16 cellular contexts compared by ENCODE assay signal in genomic region chr4:147312376-147313046, GRCh38.
DNase-seq lines count a peak whose midpoint lies in the region; ATAC-seq and TF ChIP-seq lines count a peak whose summit lies in the region.
"Had no signal": no experiment of that assay in that cellular context is flagged by ENCODE, and none has a peak within 500 bp of the region (broad histone marks: within the 10 kb centered on the region; RNA-seq: fewer than 3 reads in every experiment).

No MANE protein-coding gene starts in this region.

- no peak overlapping the region for H2BK12ac ChIP-seq in H9 (ENCODE audit: insufficient read length, low read depth, low read length)

- H3K56ac ChIP-seq in H9 (ENCODE audit: insufficient read length, low read depth, low read length): no peak overlapping the region

- CTCF ChIA-PET in AG04449 (lab: Yijun Ruan, JAX): no interaction called here

- H2BK120ac ChIP-seq in H9 (ENCODE audit: low read depth, low read length, poor library complexity, severe bottlenecking): no peak overlapping the region

- H3K36me3 Mint-ChIP-seq in nephron progenitor cell (ENCODE audit: low read depth) (no peaks in the 10 kb centered on the region), H9 (ENCODE audit: insufficient read depth in 1 of 3, low read depth in 3 of 3) (no peaks in the 10 kb centered on the region)
- H3K36me3 Mint-ChIP-seq in natural killer cell treated with Interleukin-12 subunit alpha and Interleukin-12 subunit beta and Interleukin-15 and Interleukin-18, amount 100 ng/mL, for 72 hours: no peaks in the 10 kb centered on the region

- no peak overlapping the region for H3K14ac ChIP-seq in H9 (ENCODE audit: insufficient read depth, low read length)

- no peak overlapping the region for H3K27ac ChIP-seq in H9 (ENCODE audit: insufficient read length, low read depth, low read length)
- H3K27ac ChIP-seq: Peyer's patch had no signal

- H3K79me2 ChIP-seq in H9 (ENCODE audit: insufficient read depth, low read length): no peaks in the 10 kb centered on the region

- H3K4ac ChIP-seq in H9 (ENCODE audit: low read depth, low read length): no peak overlapping the region

- no peaks in the 10 kb centered on the region for H3K79me1 ChIP-seq in H9 (ENCODE audit: insufficient read depth, low read depth, low read length, poor library complexity, severe bottlenecking)

- no peak overlapping the region for H3K4me2 ChIP-seq in H9 (ENCODE audit: insufficient read depth, insufficient read length, low read length)

- H3K4me3 Mint-ChIP-seq in nephron progenitor cell: no peak overlapping the region
- H3K4me3 Mint-ChIP-seq in natural killer cell treated with Interleukin-12 subunit alpha and Interleukin-12 subunit beta and Interleukin-15 and Interleukin-18, amount 100 ng/mL, for 72 hours: no peak overlapping the region
- H3K4me3 Mint-ChIP-seq in H9: no peak overlapping the region
- H3K4me3 Mint-ChIP-seq: effector memory CD8-positive, alpha-beta T cell had no signal

- H2BK20ac ChIP-seq in H9 (ENCODE audit: low read depth, low read length, poor library complexity, severe bottlenecking): no peak overlapping the region

- peaks cover 4% of the 10 kb centered on the region for H3K27me3 Mint-ChIP-seq in nephron progenitor cell (ENCODE audit: low read depth, poor library complexity)
- no peaks in the 10 kb centered on the region for H3K27me3 Mint-ChIP-seq in natural killer cell treated with Interleukin-12 subunit alpha and Interleukin-12 subunit beta and Interleukin-15 and Interleukin-18, amount 100 ng/mL, for 72 hours
- H3K27me3 Mint-ChIP-seq in H9 (ENCODE audit: low read depth): no peaks in the 10 kb centered on the region
- H3K27me3 Mint-ChIP-seq: effector memory CD8-positive, alpha-beta T cell had no signal

- no peak overlapping the region for H4K5ac ChIP-seq in H9 (ENCODE audit: insufficient read length, low read depth, low read length)

- H3T11ph ChIP-seq in H9 (ENCODE audit: low read length): no peak overlapping the region

- H3K9me3 ChIP-seq in H9 (ENCODE audit: control insufficient read depth, low read depth, low read length): no peaks in the 10 kb centered on the region
- H3K9me3 ChIP-seq: Caco-2, Peyer's patch had no signal

- no peaks in the 10 kb centered on the region for H3K9me3 Mint-ChIP-seq in nephron progenitor cell
- peaks cover 4% of the 10 kb centered on the region for H3K9me3 Mint-ChIP-seq in natural killer cell treated with Interleukin-12 subunit alpha and Interleukin-12 subunit beta and Interleukin-15 and Interleukin-18, amount 100 ng/mL, for 72 hours
- H3K9me3 Mint-ChIP-seq in H9: no peaks in the 10 kb centered on the region
- H3K9me3 Mint-ChIP-seq: effector memory CD8-positive, alpha-beta T cell had no signal

- H3K18ac ChIP-seq in H9 (ENCODE audit: insufficient read length, low read depth, low read length): no peak overlapping the region

- H3K23me2 ChIP-seq in H9 (ENCODE audit: insufficient read length, low read depth, low read length, poor library complexity, severe bottlenecking): no peaks in the 10 kb centered on the region

- no peaks in the 10 kb centered on the region for H3K27me3 ChIP-seq in H9 (ENCODE audit: insufficient read depth, low read length)
- H3K27me3 ChIP-seq: Peyer's patch had no signal

- H4K91ac ChIP-seq in H9 (ENCODE audit: insufficient read length, low read depth, low read length): no peak overlapping the region

- no peaks in the 10 kb centered on the region; the same call in 1 of the 2 replicates for H3K4me1 ChIP-seq in H9 (ENCODE audit: insufficient read depth, low read length)
- H3K4me1 ChIP-seq: Caco-2, Peyer's patch had no signal

- H2AK5ac ChIP-seq in H9 (ENCODE audit: insufficient read length, low read length): no peak overlapping the region

- H3K23ac ChIP-seq in H9 (ENCODE audit: insufficient read length, low read depth, low read length): no peak overlapping the region

- no peak for ATAC-seq in natural killer cell treated with Interleukin-12 subunit alpha and Interleukin-12 subunit beta and Interleukin-15 and Interleukin-18, amount 100 ng/mL, for 72 hours
- ATAC-seq: effector memory CD8-positive, alpha-beta T cell had no signal

- H2BK5ac ChIP-seq in H9 (ENCODE audit: insufficient read length, low read length): no peak overlapping the region

- H4K20me1 ChIP-seq in H9 (ENCODE audit: control insufficient read depth, insufficient read depth, insufficient read length): no peaks in the 10 kb centered on the region

- POLR2A ChIA-PET in AG04449 (lab: Yijun Ruan, JAX): no interaction called here

- TF ChIP-seq CTCF in AG04449 (IDR thresholded peaks at IDR 0.05; ENCODE audit: insufficient read depth, low read length, missing control alignments): no peak
- no peak for TF ChIP-seq CTCF in nephron progenitor cell (IDR thresholded peaks at IDR 0.05)
- no peak for TF ChIP-seq CTCF in H9 (conservative IDR thresholded peaks at IDR 0.05)

- DNase-seq in AG04449 (ENCODE audit: low read depth, low spot score): peak; percentile 28
- peak; percentile 20 for DNase-seq in NCI-H69 (lab: John Stamatoyannopoulos, UW)
- peak; percentile 69 for DNase-seq in fibroblast of peridontal ligament (ENCODE audit: extremely low read depth)
- DNase-seq in nephron progenitor cell: no peak
- DNase-seq in dermis blood vessel endothelial cell: no peak
- DNase-seq in cerebellum (ENCODE audit: low spot score): no peak
- no peak for DNase-seq in natural killer cell treated with Interleukin-12 subunit alpha and Interleukin-12 subunit beta and Interleukin-15 and Interleukin-18, amount 100 ng/mL, for 72 hours (ENCODE audit: low spot score)
- no peak for DNase-seq in H9
- DNase-seq: activated gamma-delta T cell; Caco-2; effector memory CD8-positive, alpha-beta T cell; GDM1; glutamatergic neuron; kidney; Peyer's patch; stimulated activated CD4-positive, alpha-beta T cell treated with anti-CD3 and anti-CD28 coated beads, Interleukin-1b, Interleukin-23, amount 100 ng/mL, for 48 hours had no signal

- no CpG with 5 or more reads among the region's 7 CpGs for WGBS in H9 (ENCODE audit: extremely low coverage, insufficient read length, low lambda C conversion rate)

- H3K4me1 Mint-ChIP-seq in nephron progenitor cell (peaks cover 85% of the 10 kb centered on the region), H9 (peaks cover 2 to 3% of the 10 kb centered on the region in 2 experiments; a peak in 3 of 4 replicates)
- H3K4me1 Mint-ChIP-seq in natural killer cell treated with Interleukin-12 subunit alpha and Interleukin-12 subunit beta and Interleukin-15 and Interleukin-18, amount 100 ng/mL, for 72 hours (ENCODE audit: low read depth in 2 of 2): no peaks in the 10 kb centered on the region

- no peak overlapping the region for H4K8ac ChIP-seq in H9 (replicated peaks; ENCODE audit: insufficient read length, low read depth, low read length)

- H2BK15ac ChIP-seq in H9 (ENCODE audit: low read depth, low read length): no peak overlapping the region

- peak overlapping the region; percentile 97 for H3K27ac Mint-ChIP-seq in nephron progenitor cell
- H3K27ac Mint-ChIP-seq in natural killer cell treated with Interleukin-12 subunit alpha and Interleukin-12 subunit beta and Interleukin-15 and Interleukin-18, amount 100 ng/mL, for 72 hours: no peak overlapping the region
- H3K27ac Mint-ChIP-seq in H9: peak overlapping the region in 1 of 3 experiments; percentile 91; a peak in 3 of 7 replicates
- H3K27ac Mint-ChIP-seq: effector memory CD8-positive, alpha-beta T cell had no signal

- no peak overlapping the region for H3K4me3 ChIP-seq in AG04449 (ENCODE audit: low read depth, low read length)
- H3K4me3 ChIP-seq: Peyer's patch had no signal

- H2AFZ ChIP-seq in H9 (ENCODE audit: low read length): no peak overlapping the region

- no peak overlapping the region for H3K9ac ChIP-seq in H9 (ENCODE audit: extremely low read depth, insufficient read length, low read length)

Comparison
In these comparisons a context has a peak if more than half of its experiments do, and no peak if none do; other contexts are left out.
1. DNase-seq: peak in AG04449 (single experiment), NCI-H69 (single experiment) and fibroblast of peridontal ligament (single experiment); none in nephron progenitor cell (single experiment), dermis blood vessel endothelial cell (single experiment), cerebellum (single experiment), natural killer cell treated with Interleukin-12 subunit alpha and Interleukin-12 subunit beta and Interleukin-15 and Interleukin-18, amount 100 ng/mL, for 72 hours (single experiment) and H9 (single experiment).